Comparison of ENCODE assay signal across 9 cellular contexts in genomic region chr1:232767381-232768074, GRCh38. TPM values are rescaled to one million over a fixed set of nuclear protein-coding genes. Genes with fewer than 3 reads are reported as not detected.
A peak's percentile ranks its signal among the peaks of the same experiment; 100 is the strongest.
DNase-seq lines count a peak whose midpoint lies in the region; ATAC-seq and TF ChIP-seq lines count a peak whose summit lies in the region.
"Had no signal": no experiment of that assay in that cellular context is flagged by ENCODE, and none has a peak within 500 bp of the region (broad histone marks: within the 10 kb centered on the region; RNA-seq: fewer than 3 reads in every experiment).

No MANE protein-coding gene starts in this region.

- H3K9ac ChIP-seq in neural progenitor cell: no peak overlapping the region
- H3K9ac ChIP-seq: SK-N-SH had no signal

- DNase-seq in NCI-H69 (lab: John Stamatoyannopoulos, UW) (peak; percentile 63), epithelial cell of proximal tubule (ENCODE audit: low read depth) (peak; percentile 71), renal cortical epithelial cell (ENCODE audit: low read depth) (peak; percentile 95), GDM1 (lab: John Stamatoyannopoulos, UW) (no peak), neural progenitor cell (ENCODE audit: low spot score) (no peak)
- DNase-seq in activated CD4-positive, CD25-positive, alpha-beta regulatory T cell (lab: John Stamatoyannopoulos, UW): no peak
- DNase-seq: SK-N-SH had no signal

- peaks cover 24% of the 10 kb centered on the region for H3K4me1 Mint-ChIP-seq in neural progenitor cell

- no peak overlapping the region for H3K27ac Mint-ChIP-seq in neural progenitor cell

- ATAC-seq in GM21367 (IDR thresholded peaks at IDR 0.05; ENCODE audit: unreplicated experiment) (peak; percentile 48), GM19395 (IDR thresholded peaks at IDR 0.05; ENCODE audit: unreplicated experiment) (no peak)

- H3K4me2 ChIP-seq in neural progenitor cell: no peak overlapping the region
- H3K4me2 ChIP-seq: SK-N-SH had no signal

- H3K27ac ChIP-seq in neural progenitor cell: no peak overlapping the region

- no peaks in the 10 kb centered on the region for H3K36me3 ChIP-seq in neural progenitor cell

- no peaks in the 10 kb centered on the region for H4K20me1 ChIP-seq in neural progenitor cell (ENCODE audit: low read depth)

- no peak overlapping the region for H3K4me3 Mint-ChIP-seq in neural progenitor cell

- H3K4me1 ChIP-seq in neural progenitor cell: peaks cover 33% of the 10 kb centered on the region

- no peaks in the 10 kb centered on the region for H3K27me3 ChIP-seq in neural progenitor cell

- H3K9me3 ChIP-seq in neural progenitor cell (ENCODE audit: low read depth): no peaks in the 10 kb centered on the region
- H3K9me3 ChIP-seq: SK-N-SH had no signal

- H3K4me3 ChIP-seq in epithelial cell of proximal tubule (ENCODE audit: low read depth, low read length): no peak overlapping the region
- H3K4me3 ChIP-seq in neural progenitor cell: no peak overlapping the region

- H3K36me3 Mint-ChIP-seq in neural progenitor cell: peaks cover 2% of the 10 kb centered on the region

- H3K79me2 ChIP-seq in neural progenitor cell (ENCODE audit: low read depth): no peaks in the 10 kb centered on the region

- H3K27me3 Mint-ChIP-seq in neural progenitor cell (ENCODE audit: insufficient read depth, low read depth): peaks cover 6% of the 10 kb centered on the region

- TF ChIP-seq CTCF in epithelial cell of proximal tubule (conservative IDR thresholded peaks at IDR 0.05; ENCODE audit: low read depth, low read length) (no peak), neural progenitor cell (IDR thresholded peaks at IDR 0.05) (no peak)

- peaks cover 20% of the 10 kb centered on the region for H3F3A ChIP-seq in neural progenitor cell (ENCODE audit: low read depth)

- no peak overlapping the region for H2AFZ ChIP-seq in neural progenitor cell (replicated peaks)

- H3K9me3 Mint-ChIP-seq in neural progenitor cell: peaks cover 10% of the 10 kb centered on the region

RNA-seq across cellular contexts. Expression of gene MAP10, which starts 37.7 kb away (rescaled TPM):
- total RNA-seq in epithelial cell of proximal tubule (1.8 and 3.3 TPM in 2 replicates), renal cortical epithelial cell (2.4 and 4.7 TPM in 2 replicates), neural progenitor cell (ENCODE audit: low replicate concordance) (3.3 and 4.2 TPM in 2 replicates)

Comparison
In these comparisons a context has a peak if more than half of its experiments do, and no peak if none do; other contexts are left out.
1. DNase-seq: peak in NCI-H69 (single experiment), epithelial cell of proximal tubule (single experiment) and renal cortical epithelial cell (single experiment); none in GDM1 (single experiment), neural progenitor cell (single experiment) and activated CD4-positive, CD25-positive, alpha-beta regulatory T cell (0 of 4).